Comparison of ENCODE assay signal across 9 cellular contexts in the genomic region with DNA sequence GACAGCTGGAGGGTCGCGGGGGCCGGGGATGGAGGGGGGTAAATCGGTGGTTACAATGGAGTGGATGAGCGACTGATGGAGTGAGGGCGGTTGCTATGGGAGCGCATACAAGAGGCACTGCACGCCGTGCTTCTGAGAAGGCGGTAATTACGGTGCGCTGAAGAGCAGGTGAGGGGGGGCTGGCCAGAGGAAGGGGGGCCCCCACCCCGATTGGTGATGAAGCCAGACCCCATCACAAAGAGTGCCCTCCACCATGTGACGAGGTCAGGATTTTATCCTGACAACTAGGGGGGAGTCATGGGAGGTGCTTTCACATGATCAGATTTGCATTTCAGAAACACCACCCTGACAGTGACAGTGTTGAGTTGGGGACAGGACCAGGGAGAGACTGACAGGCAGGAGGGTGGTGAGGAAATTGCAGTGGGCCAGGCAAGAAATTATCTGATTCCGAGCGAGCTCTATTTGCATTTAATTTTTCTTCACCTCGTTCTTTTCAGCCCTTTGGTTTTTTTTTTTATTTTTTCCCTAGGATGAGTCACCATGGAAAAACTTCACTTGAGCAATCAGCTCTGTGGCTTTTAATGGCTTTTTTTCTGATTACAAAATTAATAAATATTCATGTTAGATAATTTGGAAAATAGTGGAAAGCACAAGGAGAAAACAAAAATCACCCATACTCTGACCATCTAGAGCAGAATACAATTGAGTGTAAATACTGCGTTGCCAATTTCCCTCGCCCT. TPM values are rescaled to one million over a fixed set of nuclear protein-coding genes. Genes with fewer than 3 reads are reported as not detected.
A peak's percentile ranks its signal among the peaks of the same experiment; 100 is the strongest.
DNase-seq lines count a peak whose midpoint lies in the region; ATAC-seq and TF ChIP-seq lines count a peak whose summit lies in the region.
"Had no signal": no experiment of that assay in that cellular context is flagged by ENCODE, and none has a peak within 500 bp of the region (broad histone marks: within the 10 kb centered on the region; RNA-seq: fewer than 3 reads in every experiment).

No MANE protein-coding gene starts in this region.

- H3K4me3 ChIP-seq in right cardiac atrium (ENCODE audit: low read length) (no peak overlapping the region), thoracic aorta (peak overlapping the region; percentile 36)
- no peak overlapping the region for H3K4me3 ChIP-seq in CD8-positive, alpha-beta memory T cell (ENCODE audit: low read length)

- peak overlapping the region; percentile 80 for H3K27ac ChIP-seq in right cardiac atrium (ENCODE audit: low read length)
- peak overlapping the region in 1 of 2 donors; percentile 31 for H3K27ac ChIP-seq in thoracic aorta
- H3K27ac ChIP-seq in CD8-positive, alpha-beta memory T cell (ENCODE audit: low read depth, low read length), result no peak overlapping the region

- CTCF ChIA-PET in CD8-positive, alpha-beta memory T cell (lab: Charles Lee), result no interaction called here

- H3K36me3 ChIP-seq in thoracic aorta, result no peaks in the 10 kb centered on the region
- no peaks in the 10 kb centered on the region for H3K36me3 ChIP-seq in CD8-positive, alpha-beta memory T cell (ENCODE audit: insufficient read depth, low read length)

- peak overlapping the region; percentile 79 for H3K27ac Mint-ChIP-seq in activated T-helper 17 cell treated with anti-CD3 and anti-CD28 coated beads, Interleukin-2, amount 50 U/mL, for 72 hours
- no peak overlapping the region for H3K27ac Mint-ChIP-seq in CD8-positive, alpha-beta memory T cell

- 40% methylated on average over 19 of the region's 19 CpGs for WGBS in right cardiac atrium

- H3K27me3 Mint-ChIP-seq in activated T-helper 17 cell treated with anti-CD3 and anti-CD28 coated beads, Interleukin-2, amount 50 U/mL, for 72 hours, result peaks cover 24% of the 10 kb centered on the region
- peaks cover 8 to 36% of the 10 kb centered on the region in 2 donors for H3K27me3 Mint-ChIP-seq in CD8-positive, alpha-beta memory T cell

- DNase-seq in M059J (ENCODE audit: low read depth) (peak; percentile 76), right cardiac atrium (peak in 1 of 3 donors; percentile 56), thoracic aorta (ENCODE audit: low spot score) (no peak)
- DNase-seq in stimulated activated naive CD8-positive, alpha-beta T cell treated with anti-CD3 and anti-CD28 coated beads, Interleukin-15, Interleukin-2, amounts not matched to agents 100 U/mL and 50 U/mL, for 24 hours, result no peak
- DNase-seq in NK-92 treated with Interleukin-12 subunit alpha and Interleukin-12 subunit beta, amount 100 ng/mL, for 24 hours (lab: John Stamatoyannopoulos, UW), result no peak
- DNase-seq in CD8-positive, alpha-beta memory T cell, result no peak
- DNase-seq: OCI-M1 had no signal

- no peaks in the 10 kb centered on the region for H3K9me3 ChIP-seq in right cardiac atrium (ENCODE audit: control insufficient read depth, low read length)
- H3K9me3 ChIP-seq in thoracic aorta, result no peaks in the 10 kb centered on the region
- H3K9me3 ChIP-seq in CD8-positive, alpha-beta memory T cell (ENCODE audit: low read length), result no peaks in the 10 kb centered on the region

- POLR2A ChIA-PET in CD8-positive, alpha-beta memory T cell (lab: Charles Lee), result interaction anchor here (0.7 kb wide), 1 partner anchor 30 kb away, joined by 4 read pairs; no protein-coding TSS in a partner anchor

- H3K4me1 Mint-ChIP-seq in activated T-helper 17 cell treated with anti-CD3 and anti-CD28 coated beads, Interleukin-2, amount 50 U/mL, for 72 hours, result peaks cover 23% of the 10 kb centered on the region
- H3K4me1 Mint-ChIP-seq in CD8-positive, alpha-beta memory T cell, result peaks cover 4 to 18% (median 4%) of the 10 kb centered on the region in 3 donors

- H3K4me1 ChIP-seq in right cardiac atrium (ENCODE audit: control insufficient read depth, insufficient read depth, low read length) (peaks cover 5% of the 10 kb centered on the region), thoracic aorta (ENCODE audit: control insufficient read depth in 1 of 2, low read depth in 2 of 2) (peaks cover 17 to 36% of the 10 kb centered on the region in 2 donors)
- no peaks in the 10 kb centered on the region for H3K4me1 ChIP-seq in CD8-positive, alpha-beta memory T cell (ENCODE audit: insufficient read depth, low read length)

- no peak for ATAC-seq in activated T-helper 17 cell treated with anti-CD3 and anti-CD28 coated beads, Interleukin-2, amount 50 U/mL, for 72 hours (replicated peaks)
- peak in 1 of 2 donors; percentile 30 for ATAC-seq in right cardiac atrium
- ATAC-seq in thoracic aorta (ENCODE audit: insufficient number of reproducible peaks, low FRiP score, low read depth), result no peak
- ATAC-seq in stimulated activated naive CD8-positive, alpha-beta T cell treated with anti-CD3 and anti-CD28 coated beads, Interleukin-15, Interleukin-2, amounts not matched to agents 100 U/mL and 50 U/mL, for 24 hours, result no peak
- no peak for ATAC-seq in HG02678 (IDR thresholded peaks at IDR 0.05; ENCODE audit: unreplicated experiment)

- intact Hi-C loops in right cardiac atrium (cut with DNase I), result no loop called here

- no peaks in the 10 kb centered on the region for H3K27me3 ChIP-seq in right cardiac atrium (ENCODE audit: control insufficient read depth, insufficient read depth)
- H3K27me3 ChIP-seq in thoracic aorta (replicated peaks; ENCODE audit: insufficient read depth), result no peaks in the 10 kb centered on the region
- H3K27me3 ChIP-seq in CD8-positive, alpha-beta memory T cell (ENCODE audit: insufficient read depth, low read length, poor library complexity, severe bottlenecking), result peaks cover 3% of the 10 kb centered on the region

- H3K9me3 Mint-ChIP-seq in activated T-helper 17 cell treated with anti-CD3 and anti-CD28 coated beads, Interleukin-2, amount 50 U/mL, for 72 hours, result no peaks in the 10 kb centered on the region
- no peaks in the 10 kb centered on the region for H3K9me3 Mint-ChIP-seq in CD8-positive, alpha-beta memory T cell

- no peak overlapping the region for H3K4me3 Mint-ChIP-seq in activated T-helper 17 cell treated with anti-CD3 and anti-CD28 coated beads, Interleukin-2, amount 50 U/mL, for 72 hours
- H3K4me3 Mint-ChIP-seq in CD8-positive, alpha-beta memory T cell, result no peak overlapping the region

- TF ChIP-seq CTCF in thoracic aorta (IDR thresholded peaks at IDR 0.05), result no peak

- H3K36me3 Mint-ChIP-seq in activated T-helper 17 cell treated with anti-CD3 and anti-CD28 coated beads, Interleukin-2, amount 50 U/mL, for 72 hours (ENCODE audit: low read depth), result no peaks in the 10 kb centered on the region
- no peaks in the 10 kb centered on the region for H3K36me3 Mint-ChIP-seq in CD8-positive, alpha-beta memory T cell

RNA-seq across cellular contexts. Expression of gene CPA5, which starts 7.9 kb away (rescaled TPM):
- total RNA-seq in M059J (2014; rRNA removed; shearing (Covaris generic)), result not detected in 2 replicates
- total RNA-seq in activated T-helper 17 cell treated with anti-CD3 and anti-CD28 coated beads, Interleukin-2, amount 50 U/mL, for 72 hours, result 10 to 100 TPM in 1 of 2 donors, 1 to 10 TPM in 1; 3.3 to 27.6 TPM
- not detected for total RNA-seq in right cardiac atrium
- polyA plus RNA-seq in right cardiac atrium, result not detected
- not detected for total RNA-seq in thoracic aorta
- 1 to 10 TPM; 1.0 to 2.0 TPM for total RNA-seq in CD8-positive, alpha-beta memory T cell
- 30.5 TPM for polyA plus RNA-seq in CD8-positive, alpha-beta memory T cell

RNA-seq across cellular contexts. Expression of gene CPA1, which starts 27.8 kb away (rescaled TPM):
- total RNA-seq in M059J (2014; rRNA removed; shearing (Covaris generic)), result not detected in 2 replicates
- total RNA-seq in activated T-helper 17 cell treated with anti-CD3 and anti-CD28 coated beads, Interleukin-2, amount 50 U/mL, for 72 hours, result not detected
- total RNA-seq in right cardiac atrium, result 1 to 10 TPM in 1 of 4 donors, not detected in 3; 1.0 TPM
- 0.36 TPM for polyA plus RNA-seq in right cardiac atrium
- total RNA-seq in thoracic aorta, result 1 to 10 TPM; 1.8 to 4.1 TPM
- total RNA-seq in CD8-positive, alpha-beta memory T cell, result not detected
- polyA plus RNA-seq in CD8-positive, alpha-beta memory T cell, result not detected

RNA-seq across cellular contexts. Expression of gene CPA4, which starts 59.5 kb away (rescaled TPM):
- 564 and 723 TPM in 2 replicates for total RNA-seq in M059J (2014; rRNA removed; shearing (Covaris generic))
- total RNA-seq in activated T-helper 17 cell treated with anti-CD3 and anti-CD28 coated beads, Interleukin-2, amount 50 U/mL, for 72 hours, result 1 to 10 TPM in 1 of 2 donors, under 1 TPM in 1; 0.22 to 4.1 TPM
- total RNA-seq in right cardiac atrium (under 1 TPM in 3 of 4 donors, not detected in 1; 0.34 to 0.84 (median 0.65) TPM), thoracic aorta (not detected)
- 0.02 TPM for polyA plus RNA-seq in right cardiac atrium
- total RNA-seq in CD8-positive, alpha-beta memory T cell, result not detected
- not detected for polyA plus RNA-seq in CD8-positive, alpha-beta memory T cell

Comparison
In these comparisons a context has a peak if more than half of its experiments do, and no peak if none do; other contexts are left out.
1. RNA of gene CPA4, which starts 59.5 kb away (total RNA-seq): 564 to 723 TPM in M059J; 0.22 to 4.1 TPM in activated T-helper 17 cell treated with anti-CD3 and anti-CD28 coated beads, Interleukin-2, amount 50 U/mL, for 72 hours, 0.34 to 0.84 TPM in right cardiac atrium, not detected in thoracic aorta and not detected in CD8-positive, alpha-beta memory T cell; every median in the first group is over 100 times any median in the second.